Comparison of ENCODE assay signal across 1 cellular context in genomic region chr13:99656092-99656745, GRCh38.
TF ChIP-seq lines count a peak whose summit lies in the region.

No MANE protein-coding gene starts in this region.

TF ChIP-seq in WTC11, 78 proteins besides CTCF, POLR2A, EP300 and RAD21 (continued from another document):
- TF ChIP-seq ZNF281 (CRISPR knock-in tag; IDR thresholded peaks at IDR 0.05), result no peak
- no peak for TF ChIP-seq NFE2L1 (CRISPR knock-in tag; IDR thresholded peaks at IDR 0.05)
- no peak for TF ChIP-seq USF1 (CRISPR knock-in tag; IDR thresholded peaks at IDR 0.05)
- TF ChIP-seq ZBTB21 (CRISPR knock-in tag; IDR thresholded peaks at IDR 0.05; ENCODE audit: borderline replicate concordance), result no peak
- TF ChIP-seq, protein P1, sequence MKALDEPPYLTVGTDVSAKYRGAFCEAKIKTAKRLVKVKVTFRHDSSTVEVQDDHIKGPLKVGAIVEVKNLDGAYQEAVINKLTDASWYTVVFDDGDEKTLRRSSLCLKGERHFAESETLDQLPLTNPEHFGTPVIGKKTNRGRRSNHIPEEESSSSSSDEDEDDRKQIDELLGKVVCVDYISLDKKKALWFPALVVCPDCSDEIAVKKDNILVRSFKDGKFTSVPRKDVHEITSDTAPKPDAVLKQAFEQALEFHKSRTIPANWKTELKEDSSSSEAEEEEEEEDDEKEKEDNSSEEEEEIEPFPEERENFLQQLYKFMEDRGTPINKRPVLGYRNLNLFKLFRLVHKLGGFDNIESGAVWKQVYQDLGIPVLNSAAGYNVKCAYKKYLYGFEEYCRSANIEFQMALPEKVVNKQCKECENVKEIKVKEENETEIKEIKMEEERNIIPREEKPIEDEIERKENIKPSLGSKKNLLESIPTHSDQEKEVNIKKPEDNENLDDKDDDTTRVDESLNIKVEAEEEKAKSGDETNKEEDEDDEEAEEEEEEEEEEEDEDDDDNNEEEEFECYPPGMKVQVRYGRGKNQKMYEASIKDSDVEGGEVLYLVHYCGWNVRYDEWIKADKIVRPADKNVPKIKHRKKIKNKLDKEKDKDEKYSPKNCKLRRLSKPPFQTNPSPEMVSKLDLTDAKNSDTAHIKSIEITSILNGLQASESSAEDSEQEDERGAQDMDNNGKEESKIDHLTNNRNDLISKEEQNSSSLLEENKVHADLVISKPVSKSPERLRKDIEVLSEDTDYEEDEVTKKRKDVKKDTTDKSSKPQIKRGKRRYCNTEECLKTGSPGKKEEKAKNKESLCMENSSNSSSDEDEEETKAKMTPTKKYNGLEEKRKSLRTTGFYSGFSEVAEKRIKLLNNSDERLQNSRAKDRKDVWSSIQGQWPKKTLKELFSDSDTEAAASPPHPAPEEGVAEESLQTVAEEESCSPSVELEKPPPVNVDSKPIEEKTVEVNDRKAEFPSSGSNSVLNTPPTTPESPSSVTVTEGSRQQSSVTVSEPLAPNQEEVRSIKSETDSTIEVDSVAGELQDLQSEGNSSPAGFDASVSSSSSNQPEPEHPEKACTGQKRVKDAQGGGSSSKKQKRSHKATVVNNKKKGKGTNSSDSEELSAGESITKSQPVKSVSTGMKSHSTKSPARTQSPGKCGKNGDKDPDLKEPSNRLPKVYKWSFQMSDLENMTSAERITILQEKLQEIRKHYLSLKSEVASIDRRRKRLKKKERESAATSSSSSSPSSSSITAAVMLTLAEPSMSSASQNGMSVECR (CRISPR knock-in tag; IDR thresholded peaks at IDR 0.05; ENCODE audit: borderline replicate concordance), result no peak
TF ChIP-seq in WTC11: peak in this region for 0.
